In genomic region chr16:56931769-56932587, GRCh38 we compare ENCODE assay signal across 1 cellular context.
TF ChIP-seq lines count a peak whose summit lies in the region.

A gene with protein sequence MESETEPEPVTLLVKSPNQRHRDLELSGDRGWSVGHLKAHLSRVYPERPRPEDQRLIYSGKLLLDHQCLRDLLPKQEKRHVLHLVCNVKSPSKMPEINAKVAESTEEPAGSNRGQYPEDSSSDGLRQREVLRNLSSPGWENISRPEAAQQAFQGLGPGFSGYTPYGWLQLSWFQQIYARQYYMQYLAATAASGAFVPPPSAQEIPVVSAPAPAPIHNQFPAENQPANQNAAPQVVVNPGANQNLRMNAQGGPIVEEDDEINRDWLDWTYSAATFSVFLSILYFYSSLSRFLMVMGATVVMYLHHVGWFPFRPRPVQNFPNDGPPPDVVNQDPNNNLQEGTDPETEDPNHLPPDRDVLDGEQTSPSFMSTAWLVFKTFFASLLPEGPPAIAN (plus strand): TSS chr16:56932142. CDS start chr16:56932245, 103 bp downstream.

TF ChIP-seq in HepG2, 621 proteins besides CTCF, POLR2A, EP300 and RAD21 (continued from another document and continues in another):
- TF ChIP-seq, protein P1, sequence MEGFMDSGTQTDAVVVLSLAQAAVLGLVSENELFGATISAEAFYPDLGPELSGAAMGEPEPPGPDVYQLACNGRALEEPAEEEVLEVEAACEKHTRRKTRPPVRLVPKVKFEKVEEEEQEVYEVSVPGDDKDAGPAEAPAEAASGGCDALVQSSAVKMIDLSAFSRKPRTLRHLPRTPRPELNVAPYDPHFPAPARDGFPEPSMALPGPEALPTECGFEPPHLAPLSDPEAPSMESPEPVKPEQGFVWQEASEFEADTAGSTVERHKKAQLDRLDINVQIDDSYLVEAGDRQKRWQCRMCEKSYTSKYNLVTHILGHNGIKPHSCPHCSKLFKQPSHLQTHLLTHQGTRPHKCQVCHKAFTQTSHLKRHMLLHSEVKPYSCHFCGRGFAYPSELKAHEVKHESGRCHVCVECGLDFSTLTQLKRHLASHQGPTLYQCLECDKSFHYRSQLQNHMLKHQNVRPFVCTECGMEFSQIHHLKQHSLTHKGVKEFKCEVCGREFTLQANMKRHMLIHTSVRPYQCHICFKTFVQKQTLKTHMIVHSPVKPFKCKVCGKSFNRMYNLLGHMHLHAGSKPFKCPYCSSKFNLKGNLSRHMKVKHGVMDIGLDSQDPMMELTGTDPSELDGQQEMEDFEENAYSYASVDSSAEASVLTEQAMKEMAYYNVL (CRISPR knock-in tag; IDR thresholded peaks at IDR 0.05; ENCODE audit: borderline replicate concordance): peak; percentile 85
- TF ChIP-seq, protein P2, sequence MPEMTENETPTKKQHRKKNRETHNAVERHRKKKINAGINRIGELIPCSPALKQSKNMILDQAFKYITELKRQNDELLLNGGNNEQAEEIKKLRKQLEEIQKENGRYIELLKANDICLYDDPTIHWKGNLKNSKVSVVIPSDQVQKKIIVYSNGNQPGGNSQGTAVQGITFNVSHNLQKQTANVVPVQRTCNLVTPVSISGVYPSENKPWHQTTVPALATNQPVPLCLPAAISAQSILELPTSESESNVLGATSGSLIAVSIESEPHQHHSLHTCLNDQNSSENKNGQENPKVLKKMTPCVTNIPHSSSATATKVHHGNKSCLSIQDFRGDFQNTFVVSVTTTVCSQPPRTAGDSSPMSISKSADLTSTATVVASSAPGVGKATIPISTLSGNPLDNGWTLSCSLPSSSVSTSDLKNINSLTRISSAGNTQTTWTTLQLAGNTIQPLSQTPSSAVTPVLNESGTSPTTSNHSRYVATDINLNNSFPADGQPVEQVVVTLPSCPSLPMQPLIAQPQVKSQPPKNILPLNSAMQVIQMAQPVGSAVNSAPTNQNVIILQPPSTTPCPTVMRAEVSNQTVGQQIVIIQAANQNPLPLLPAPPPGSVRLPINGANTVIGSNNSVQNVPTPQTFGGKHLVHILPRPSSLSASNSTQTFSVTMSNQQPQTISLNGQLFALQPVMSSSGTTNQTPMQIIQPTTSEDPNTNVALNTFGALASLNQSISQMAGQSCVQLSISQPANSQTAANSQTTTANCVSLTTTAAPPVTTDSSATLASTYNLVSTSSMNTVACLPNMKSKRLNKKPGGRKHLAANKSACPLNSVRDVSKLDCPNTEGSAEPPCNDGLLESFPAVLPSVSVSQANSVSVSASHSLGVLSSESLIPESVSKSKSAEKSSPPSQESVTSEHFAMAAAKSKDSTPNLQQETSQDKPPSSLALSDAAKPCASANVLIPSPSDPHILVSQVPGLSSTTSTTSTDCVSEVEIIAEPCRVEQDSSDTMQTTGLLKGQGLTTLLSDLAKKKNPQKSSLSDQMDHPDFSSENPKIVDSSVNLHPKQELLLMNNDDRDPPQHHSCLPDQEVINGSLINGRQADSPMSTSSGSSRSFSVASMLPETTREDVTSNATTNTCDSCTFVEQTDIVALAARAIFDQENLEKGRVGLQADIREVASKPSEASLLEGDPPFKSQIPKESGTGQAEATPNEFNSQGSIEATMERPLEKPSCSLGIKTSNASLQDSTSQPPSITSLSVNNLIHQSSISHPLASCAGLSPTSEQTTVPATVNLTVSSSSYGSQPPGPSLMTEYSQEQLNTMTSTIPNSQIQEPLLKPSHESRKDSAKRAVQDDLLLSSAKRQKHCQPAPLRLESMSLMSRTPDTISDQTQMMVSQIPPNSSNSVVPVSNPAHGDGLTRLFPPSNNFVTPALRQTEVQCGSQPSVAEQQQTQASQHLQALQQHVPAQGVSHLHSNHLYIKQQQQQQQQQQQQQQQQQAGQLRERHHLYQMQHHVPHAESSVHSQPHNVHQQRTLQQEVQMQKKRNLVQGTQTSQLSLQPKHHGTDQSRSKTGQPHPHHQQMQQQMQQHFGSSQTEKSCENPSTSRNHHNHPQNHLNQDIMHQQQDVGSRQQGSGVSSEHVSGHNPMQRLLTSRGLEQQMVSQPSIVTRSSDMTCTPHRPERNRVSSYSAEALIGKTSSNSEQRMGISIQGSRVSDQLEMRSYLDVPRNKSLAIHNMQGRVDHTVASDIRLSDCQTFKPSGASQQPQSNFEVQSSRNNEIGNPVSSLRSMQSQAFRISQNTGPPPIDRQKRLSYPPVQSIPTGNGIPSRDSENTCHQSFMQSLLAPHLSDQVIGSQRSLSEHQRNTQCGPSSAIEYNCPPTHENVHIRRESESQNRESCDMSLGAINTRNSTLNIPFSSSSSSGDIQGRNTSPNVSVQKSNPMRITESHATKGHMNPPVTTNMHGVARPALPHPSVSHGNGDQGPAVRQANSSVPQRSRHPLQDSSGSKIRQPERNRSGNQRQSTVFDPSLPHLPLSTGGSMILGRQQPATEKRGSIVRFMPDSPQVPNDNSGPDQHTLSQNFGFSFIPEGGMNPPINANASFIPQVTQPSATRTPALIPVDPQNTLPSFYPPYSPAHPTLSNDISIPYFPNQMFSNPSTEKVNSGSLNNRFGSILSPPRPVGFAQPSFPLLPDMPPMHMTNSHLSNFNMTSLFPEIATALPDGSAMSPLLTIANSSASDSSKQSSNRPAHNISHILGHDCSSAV (CRISPR knock-in tag; IDR thresholded peaks at IDR 0.05; ENCODE audit: borderline replicate concordance): peak; percentile 96; the same call in 1 of the 2 replicates
- TF ChIP-seq ZNF382 (CRISPR knock-in tag; IDR thresholded peaks at IDR 0.05; ENCODE audit: borderline replicate concordance) (no peak), ZNF777 (CRISPR knock-in tag; IDR thresholded peaks at IDR 0.05) (no peak; the same call in 1 of the 2 replicates), ZNF451 (CRISPR knock-in tag; IDR thresholded peaks at IDR 0.05) (no peak), ZNF367 (CRISPR knock-in tag; IDR thresholded peaks at IDR 0.05; ENCODE audit: borderline replicate concordance) (peak; percentile 31; the same call in 1 of the 2 replicates), ZNF572 (CRISPR knock-in tag; IDR thresholded peaks at IDR 0.05) (no peak; the same call in 1 of the 2 replicates), TGIF2 (CRISPR knock-in tag; IDR thresholded peaks at IDR 0.05) (peak; percentile 76; the same call in 1 of the 2 replicates), ZNF225 (CRISPR knock-in tag; IDR thresholded peaks at IDR 0.05) (no peak; the same call in 1 of the 2 replicates), SALL2 (CRISPR knock-in tag; IDR thresholded peaks at IDR 0.05) (no peak; the same call in 1 of the 2 replicates), ZNF337 (CRISPR knock-in tag; IDR thresholded peaks at IDR 0.05; ENCODE audit: borderline replicate concordance, low read depth) (no peak), FLYWCH1 (CRISPR knock-in tag; IDR thresholded peaks at IDR 0.05) (peak; percentile 92), RNF2 (conservative IDR thresholded peaks at IDR 0.05; ENCODE audit: low read depth) (0 out of 2 replicates have a peak, but pooled peaks have one; percentile 12), ZNF564 (CRISPR knock-in tag; IDR thresholded peaks at IDR 0.05) (peak; percentile 92), CAMTA2 (CRISPR knock-in tag; IDR thresholded peaks at IDR 0.05; ENCODE audit: borderline replicate concordance) (peak; percentile 93; the same call in 1 of the 2 replicates), ELF1 (CRISPR knock-in tag; IDR thresholded peaks at IDR 0.05) (peak; percentile 76), ZNF253 (CRISPR knock-in tag; IDR thresholded peaks at IDR 0.05; ENCODE audit: borderline replicate concordance) (peak; percentile 86; the same call in 1 of the 2 replicates), ZNF850 (CRISPR knock-in tag; conservative IDR thresholded peaks at IDR 0.05) (no peak), KLF13 (CRISPR knock-in tag; IDR thresholded peaks at IDR 0.05) (peak; percentile 21; the same call in 1 of the 2 replicates), GTF3A (CRISPR knock-in tag; conservative IDR thresholded peaks at IDR 0.05) (peak; percentile 56; the same call in 1 of the 2 replicates), KLF16 (CRISPR knock-in tag; IDR thresholded peaks at IDR 0.05) (peak in 1 of 2 experiments; percentile 98; a peak in 2 of 4 replicates), REPIN1 (CRISPR knock-in tag; IDR thresholded peaks at IDR 0.05; ENCODE audit: borderline replicate concordance, low read depth) (peak; percentile 80), PBX2 (CRISPR knock-in tag; IDR thresholded peaks at IDR 0.05) (peak; percentile 71), ZFP36 (IDR thresholded peaks at IDR 0.05; ENCODE audit: borderline replicate concordance, low read depth, low read length, partially characterized antibody) (no peak), ZNF75D (CRISPR knock-in tag; IDR thresholded peaks at IDR 0.05; ENCODE audit: borderline replicate concordance) (peak; percentile 42; the same call in 1 of the 2 replicates), MTF1 (CRISPR knock-in tag; IDR thresholded peaks at IDR 0.05) (no peak), ZNF20 (CRISPR knock-in tag; IDR thresholded peaks at IDR 0.05) (0 out of 2 replicates have a peak, but pooled peaks have one; percentile 89), SPEN (CRISPR knock-in tag; IDR thresholded peaks at IDR 0.05; ENCODE audit: low read depth) (peak; percentile 77), SETDB1 (CRISPR knock-in tag; IDR thresholded peaks at IDR 0.05; ENCODE audit: borderline replicate concordance) (no peak), ZNF562 (CRISPR knock-in tag; IDR thresholded peaks at IDR 0.05; ENCODE audit: borderline replicate concordance) (no peak), HMG20B (CRISPR knock-in tag; conservative IDR thresholded peaks at IDR 0.05) (peak; percentile 80), ZNF569 (CRISPR knock-in tag; IDR thresholded peaks at IDR 0.05; ENCODE audit: borderline replicate concordance) (no peak), ZMAT3 (CRISPR knock-in tag; conservative IDR thresholded peaks at IDR 0.05) (peak; percentile 77; the same call in 1 of the 2 replicates), RFX3 (CRISPR knock-in tag; IDR thresholded peaks at IDR 0.05) (0 out of 2 replicates have a peak, but pooled peaks have one; percentile 36), RCOR2 (CRISPR knock-in tag; IDR thresholded peaks at IDR 0.05) (no peak; the same call in 1 of the 2 replicates), SP5 (CRISPR knock-in tag; IDR thresholded peaks at IDR 0.05; ENCODE audit: borderline replicate concordance, low read depth) (peak; percentile 76), ZNF256 (CRISPR knock-in tag; conservative IDR thresholded peaks at IDR 0.05) (peak; percentile 90), ZNF576 (CRISPR knock-in tag; IDR thresholded peaks at IDR 0.05) (peak; percentile 96), ZNF501 (CRISPR knock-in tag; IDR thresholded peaks at IDR 0.05) (peak; percentile 89), ZBTB21 (CRISPR knock-in tag; IDR thresholded peaks at IDR 0.05) (peak; percentile 77)
- TF ChIP-seq, protein P3, sequence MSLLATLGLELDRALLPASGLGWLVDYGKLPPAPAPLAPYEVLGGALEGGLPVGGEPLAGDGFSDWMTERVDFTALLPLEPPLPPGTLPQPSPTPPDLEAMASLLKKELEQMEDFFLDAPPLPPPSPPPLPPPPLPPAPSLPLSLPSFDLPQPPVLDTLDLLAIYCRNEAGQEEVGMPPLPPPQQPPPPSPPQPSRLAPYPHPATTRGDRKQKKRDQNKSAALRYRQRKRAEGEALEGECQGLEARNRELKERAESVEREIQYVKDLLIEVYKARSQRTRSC (CRISPR knock-in tag; IDR thresholded peaks at IDR 0.05; ENCODE audit: low read depth): peak; percentile 97
- TF ChIP-seq, protein P4, sequence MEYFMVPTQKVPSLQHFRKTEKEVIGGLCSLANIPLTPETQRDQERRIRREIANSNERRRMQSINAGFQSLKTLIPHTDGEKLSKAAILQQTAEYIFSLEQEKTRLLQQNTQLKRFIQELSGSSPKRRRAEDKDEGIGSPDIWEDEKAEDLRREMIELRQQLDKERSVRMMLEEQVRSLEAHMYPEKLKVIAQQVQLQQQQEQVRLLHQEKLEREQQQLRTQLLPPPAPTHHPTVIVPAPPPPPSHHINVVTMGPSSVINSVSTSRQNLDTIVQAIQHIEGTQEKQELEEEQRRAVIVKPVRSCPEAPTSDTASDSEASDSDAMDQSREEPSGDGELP (IDR thresholded peaks at IDR 0.05; ENCODE audit: borderline replicate concordance, low read depth): peak; percentile 11; the same call in 1 of the 2 replicates
- TF ChIP-seq, protein P5, sequence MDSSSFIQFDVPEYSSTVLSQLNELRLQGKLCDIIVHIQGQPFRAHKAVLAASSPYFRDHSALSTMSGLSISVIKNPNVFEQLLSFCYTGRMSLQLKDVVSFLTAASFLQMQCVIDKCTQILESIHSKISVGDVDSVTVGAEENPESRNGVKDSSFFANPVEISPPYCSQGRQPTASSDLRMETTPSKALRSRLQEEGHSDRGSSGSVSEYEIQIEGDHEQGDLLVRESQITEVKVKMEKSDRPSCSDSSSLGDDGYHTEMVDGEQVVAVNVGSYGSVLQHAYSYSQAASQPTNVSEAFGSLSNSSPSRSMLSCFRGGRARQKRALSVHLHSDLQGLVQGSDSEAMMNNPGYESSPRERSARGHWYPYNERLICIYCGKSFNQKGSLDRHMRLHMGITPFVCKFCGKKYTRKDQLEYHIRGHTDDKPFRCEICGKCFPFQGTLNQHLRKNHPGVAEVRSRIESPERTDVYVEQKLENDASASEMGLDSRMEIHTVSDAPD (CRISPR knock-in tag; IDR thresholded peaks at IDR 0.05): 0 out of 2 replicates have a peak, but pooled peaks have one; percentile 30
- TF ChIP-seq, protein P6, sequence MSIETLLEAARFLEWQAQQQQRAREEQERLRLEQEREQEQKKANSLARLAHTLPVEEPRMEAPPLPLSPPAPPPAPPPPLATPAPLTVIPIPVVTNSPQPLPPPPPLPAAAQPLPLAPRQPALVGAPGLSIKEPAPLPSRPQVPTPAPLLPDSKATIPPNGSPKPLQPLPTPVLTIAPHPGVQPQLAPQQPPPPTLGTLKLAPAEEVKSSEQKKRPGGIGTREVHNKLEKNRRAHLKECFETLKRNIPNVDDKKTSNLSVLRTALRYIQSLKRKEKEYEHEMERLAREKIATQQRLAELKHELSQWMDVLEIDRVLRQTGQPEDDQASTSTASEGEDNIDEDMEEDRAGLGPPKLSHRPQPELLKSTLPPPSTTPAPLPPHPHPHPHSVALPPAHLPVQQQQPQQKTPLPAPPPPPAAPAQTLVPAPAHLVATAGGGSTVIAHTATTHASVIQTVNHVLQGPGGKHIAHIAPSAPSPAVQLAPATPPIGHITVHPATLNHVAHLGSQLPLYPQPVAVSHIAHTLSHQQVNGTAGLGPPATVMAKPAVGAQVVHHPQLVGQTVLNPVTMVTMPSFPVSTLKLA (IDR thresholded peaks at IDR 0.05): peak; percentile 89
